In genomic region chr15:75734861-75735760, GRCh38 we compare ENCODE assay signal across 2 cellular contexts. TPM values are rescaled to one million over a fixed set of nuclear protein-coding genes. Genes with fewer than 3 reads are reported as not detected.
"Had no signal": no experiment of that assay in that cellular context is flagged by ENCODE, and none has a peak within 500 bp of the region (broad histone marks: within the 10 kb centered on the region; RNA-seq: fewer than 3 reads in every experiment).

No MANE protein-coding gene starts in this region.

RNA-seq across cellular contexts. Expression of gene CSPG4, which starts 22.5 kb away (rescaled TPM):
- total RNA-seq: activated CD4-positive, alpha-beta memory T cell treated with anti-CD3 and anti-CD28 coated beads for 36 hours; activated CD4-positive, alpha-beta T cell treated with anti-CD3 and anti-CD28 coated beads for 36 hours had no signal
